In the genomic region with DNA sequence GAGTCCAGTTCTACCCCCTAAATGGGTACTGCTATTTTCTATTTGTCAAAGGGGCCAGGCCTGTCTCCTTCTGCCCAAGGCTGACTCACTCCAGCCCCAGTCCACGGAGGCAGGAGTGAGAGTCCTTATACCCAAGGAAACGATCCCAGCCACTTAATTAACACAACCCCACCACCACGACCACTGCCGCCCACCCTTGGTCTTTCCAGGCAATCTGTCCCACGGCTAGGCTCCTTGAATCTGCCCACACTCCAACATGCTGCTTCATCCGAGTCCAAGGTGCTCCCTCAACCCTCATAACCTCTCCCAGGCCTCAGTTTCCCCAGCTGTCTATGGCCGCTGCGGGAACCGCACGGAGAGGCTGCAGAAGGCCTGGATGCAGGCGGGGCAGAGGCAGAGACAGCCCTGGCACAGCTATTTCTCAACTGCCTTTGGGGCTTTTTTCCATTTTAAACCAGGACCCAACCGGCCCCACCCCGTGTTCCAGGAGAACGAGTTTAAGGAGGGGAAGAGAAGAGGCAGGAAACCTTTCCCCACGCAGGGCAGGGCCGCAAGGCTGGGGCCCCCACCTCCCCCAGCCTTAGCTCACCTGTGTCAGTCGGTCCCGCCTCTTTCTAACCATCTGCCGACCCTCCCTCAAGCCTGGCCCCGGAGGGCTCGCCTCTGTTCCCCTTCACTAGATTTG, we compare ENCODE assay signal across 8 cellular contexts. TPM values are rescaled to one million over a fixed set of nuclear protein-coding genes. Genes with fewer than 3 reads are reported as not detected.
DNase-seq lines count a peak whose midpoint lies in the region; ATAC-seq and TF ChIP-seq lines count a peak whose summit lies in the region.

No MANE protein-coding gene starts in this region.

- peaks cover 4% of the 10 kb centered on the region; the same call in 1 of the 2 replicates for H3K4me1 ChIP-seq in ES-I3 (ENCODE audit: insufficient read depth, low read length)
- H3K4me1 ChIP-seq in gastroesophageal sphincter, result peaks cover 0 to 43% (median 13%) of the 10 kb centered on the region in 3 donors
- peaks cover 7% of the 10 kb centered on the region for H3K4me1 ChIP-seq in prostate gland (replicated peaks)

- DNase-seq in prostate gland (ENCODE audit: low spot score) (peak; percentile 48), GM10266 (ENCODE audit: extremely low spot score) (no peak), NCI-H526 treated with DMSO at 0.1 percent for 48 hours (lab: John Stamatoyannopoulos, UW) (no peak), kidney tubule cell (ENCODE audit: low spot score) (no peak)

- H3K4me3 ChIP-seq in gastroesophageal sphincter (peak overlapping the region; percentile 67 to 81), prostate gland (peak overlapping the region; percentile 75 to 83)

- WGBS in gastroesophageal sphincter (ENCODE audit: low coverage in 1 of 2), 2 donors, result 13 to 39% methylated on average over 3 to 8 of the region's 21 CpGs
- WGBS in prostate gland, result 11% methylated on average over 21 of the region's 21 CpGs

- TF ChIP-seq CTCF in gastroesophageal sphincter (IDR thresholded peaks at IDR 0.05) (no peak), prostate gland (IDR thresholded peaks at IDR 0.05) (no peak), GM10266 (IDR thresholded peaks at IDR 0.05; ENCODE audit: control insufficient read depth, insufficient read depth, low read depth, missing control alignments) (no peak)

- TF ChIP-seq EP300 in gastroesophageal sphincter (IDR thresholded peaks at IDR 0.05), result no peak

- intact Hi-C loops in prostate gland (cut with DNase I), result loop anchor here (5.0 kb wide), 1 partner anchor 39 kb away; no protein-coding TSS in a partner anchor

- ATAC-seq in SK-N-SH treated with all-trans-retinoic acid at 6 μM for 48 hours (peak; percentile 16), gastroesophageal sphincter (peak; percentile 14), GM21825 (IDR thresholded peaks at IDR 0.05; ENCODE audit: unreplicated experiment) (no peak)

- H3K27ac ChIP-seq in gastroesophageal sphincter (peak overlapping the region; percentile 24 to 88 (median 84)), prostate gland (peak overlapping the region; percentile 87 to 90)

- H3K9ac ChIP-seq in ES-I3 (ENCODE audit: low read depth, low read length), result peak overlapping the region; percentile 58; the same call in 1 of the 2 replicates

- H3K9me3 ChIP-seq in ES-I3 (ENCODE audit: control insufficient read depth, insufficient read depth, low read length) (no peaks in the 10 kb centered on the region), gastroesophageal sphincter (no peaks in the 10 kb centered on the region), prostate gland (no peaks in the 10 kb centered on the region)

- H3K36me3 ChIP-seq in ES-I3 (ENCODE audit: insufficient read depth, low read length) (peaks cover 5% of the 10 kb centered on the region; the same call in 1 of the 2 replicates), gastroesophageal sphincter (peaks cover 0 to 62% of the 10 kb centered on the region in 2 donors), prostate gland (peaks cover 0 to 14% of the 10 kb centered on the region in 2 donors)

- H3K27me3 ChIP-seq in gastroesophageal sphincter (no peaks in the 10 kb centered on the region), prostate gland (replicated peaks; ENCODE audit: insufficient read depth) (no peaks in the 10 kb centered on the region)

- TF ChIP-seq POLR2A in gastroesophageal sphincter (IDR thresholded peaks at IDR 0.05), result no peak
- peak; percentile 18 for TF ChIP-seq POLR2A in prostate gland (IDR thresholded peaks at IDR 0.05)

TF ChIP-seq in SK-N-SH treated with all-trans-retinoic acid at 6 μM for 48 hours, 23 proteins besides CTCF, POLR2A, EP300 and RAD21:
- TF ChIP-seq, protein P1, sequence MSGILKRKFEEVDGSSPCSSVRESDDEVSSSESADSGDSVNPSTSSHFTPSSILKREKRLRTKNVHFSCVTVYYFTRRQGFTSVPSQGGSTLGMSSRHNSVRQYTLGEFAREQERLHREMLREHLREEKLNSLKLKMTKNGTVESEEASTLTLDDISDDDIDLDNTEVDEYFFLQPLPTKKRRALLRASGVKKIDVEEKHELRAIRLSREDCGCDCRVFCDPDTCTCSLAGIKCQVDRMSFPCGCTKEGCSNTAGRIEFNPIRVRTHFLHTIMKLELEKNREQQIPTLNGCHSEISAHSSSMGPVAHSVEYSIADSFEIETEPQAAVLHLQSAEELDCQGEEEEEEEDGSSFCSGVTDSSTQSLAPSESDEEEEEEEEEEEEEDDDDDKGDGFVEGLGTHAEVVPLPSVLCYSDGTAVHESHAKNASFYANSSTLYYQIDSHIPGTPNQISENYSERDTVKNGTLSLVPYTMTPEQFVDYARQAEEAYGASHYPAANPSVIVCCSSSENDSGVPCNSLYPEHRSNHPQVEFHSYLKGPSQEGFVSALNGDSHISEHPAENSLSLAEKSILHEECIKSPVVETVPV (CRISPR knock-in tag; IDR thresholded peaks at IDR 0.05), result no peak
- TF ChIP-seq TCF4 (CRISPR knock-in tag; IDR thresholded peaks at IDR 0.05; ENCODE audit: borderline replicate concordance) (no peak), PPARA (CRISPR knock-in tag; IDR thresholded peaks at IDR 0.05; ENCODE audit: borderline replicate concordance) (no peak), CSDC2 (CRISPR knock-in tag; IDR thresholded peaks at IDR 0.05) (no peak), ESRRG (CRISPR knock-in tag; IDR thresholded peaks at IDR 0.05) (no peak), ZNF565 (CRISPR knock-in tag; conservative IDR thresholded peaks at IDR 0.05; ENCODE audit: low read depth) (no peak), RARB (CRISPR knock-in tag; IDR thresholded peaks at IDR 0.05) (no peak), SNAI2 (CRISPR knock-in tag; IDR thresholded peaks at IDR 0.05) (no peak), ZFP3 (CRISPR knock-in tag; IDR thresholded peaks at IDR 0.05) (no peak), TOX (CRISPR knock-in tag; IDR thresholded peaks at IDR 0.05; ENCODE audit: borderline replicate concordance) (no peak), ZNF8 (CRISPR knock-in tag; IDR thresholded peaks at IDR 0.05) (no peak)
- TF ChIP-seq, protein P2, sequence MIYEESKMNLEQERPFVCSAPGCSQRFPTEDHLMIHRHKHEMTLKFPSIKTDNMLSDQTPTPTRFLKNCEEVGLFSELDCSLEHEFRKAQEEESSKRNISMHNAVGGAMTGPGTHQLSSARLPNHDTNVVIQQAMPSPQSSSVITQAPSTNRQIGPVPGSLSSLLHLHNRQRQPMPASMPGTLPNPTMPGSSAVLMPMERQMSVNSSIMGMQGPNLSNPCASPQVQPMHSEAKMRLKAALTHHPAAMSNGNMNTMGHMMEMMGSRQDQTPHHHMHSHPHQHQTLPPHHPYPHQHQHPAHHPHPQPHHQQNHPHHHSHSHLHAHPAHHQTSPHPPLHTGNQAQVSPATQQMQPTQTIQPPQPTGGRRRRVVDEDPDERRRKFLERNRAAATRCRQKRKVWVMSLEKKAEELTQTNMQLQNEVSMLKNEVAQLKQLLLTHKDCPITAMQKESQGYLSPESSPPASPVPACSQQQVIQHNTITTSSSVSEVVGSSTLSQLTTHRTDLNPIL (CRISPR knock-in tag; IDR thresholded peaks at IDR 0.05; ENCODE audit: low read depth), result no peak
- TF ChIP-seq, protein P3, sequence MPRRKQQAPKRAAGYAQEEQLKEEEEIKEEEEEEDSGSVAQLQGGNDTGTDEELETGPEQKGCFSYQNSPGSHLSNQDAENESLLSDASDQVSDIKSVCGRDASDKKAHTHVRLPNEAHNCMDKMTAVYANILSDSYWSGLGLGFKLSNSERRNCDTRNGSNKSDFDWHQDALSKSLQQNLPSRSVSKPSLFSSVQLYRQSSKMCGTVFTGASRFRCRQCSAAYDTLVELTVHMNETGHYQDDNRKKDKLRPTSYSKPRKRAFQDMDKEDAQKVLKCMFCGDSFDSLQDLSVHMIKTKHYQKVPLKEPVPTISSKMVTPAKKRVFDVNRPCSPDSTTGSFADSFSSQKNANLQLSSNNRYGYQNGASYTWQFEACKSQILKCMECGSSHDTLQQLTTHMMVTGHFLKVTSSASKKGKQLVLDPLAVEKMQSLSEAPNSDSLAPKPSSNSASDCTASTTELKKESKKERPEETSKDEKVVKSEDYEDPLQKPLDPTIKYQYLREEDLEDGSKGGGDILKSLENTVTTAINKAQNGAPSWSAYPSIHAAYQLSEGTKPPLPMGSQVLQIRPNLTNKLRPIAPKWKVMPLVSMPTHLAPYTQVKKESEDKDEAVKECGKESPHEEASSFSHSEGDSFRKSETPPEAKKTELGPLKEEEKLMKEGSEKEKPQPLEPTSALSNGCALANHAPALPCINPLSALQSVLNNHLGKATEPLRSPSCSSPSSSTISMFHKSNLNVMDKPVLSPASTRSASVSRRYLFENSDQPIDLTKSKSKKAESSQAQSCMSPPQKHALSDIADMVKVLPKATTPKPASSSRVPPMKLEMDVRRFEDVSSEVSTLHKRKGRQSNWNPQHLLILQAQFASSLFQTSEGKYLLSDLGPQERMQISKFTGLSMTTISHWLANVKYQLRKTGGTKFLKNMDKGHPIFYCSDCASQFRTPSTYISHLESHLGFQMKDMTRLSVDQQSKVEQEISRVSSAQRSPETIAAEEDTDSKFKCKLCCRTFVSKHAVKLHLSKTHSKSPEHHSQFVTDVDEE (CRISPR knock-in tag; IDR thresholded peaks at IDR 0.05), result no peak
TF ChIP-seq in SK-N-SH treated with all-trans-retinoic acid at 6 μM for 48 hours: peak in this region for 0.

RNA-seq across cellular contexts. Expression of a gene that starts 0.7 kb away (rescaled TPM):
- total RNA-seq in gastroesophageal sphincter, result 10 to 100 TPM; 21.5 to 43.7 (median 28.0) TPM
- 10 to 100 TPM; 33.9 to 81.2 TPM for total RNA-seq in prostate gland

RNA-seq across cellular contexts. Expression of a gene that starts 7.4 kb away (rescaled TPM):
- total RNA-seq in gastroesophageal sphincter (100 to 1,000 TPM; 165 to 262 (median 210) TPM), prostate gland (100 to 1,000 TPM; 219 to 541 TPM)

RNA-seq across cellular contexts. Expression of a gene that starts 7.6 kb away (rescaled TPM):
- total RNA-seq in gastroesophageal sphincter, result 10 to 100 TPM in 3 of 4 donors, 1 to 10 TPM in 1; 6.6 to 30.0 (median 19.0) TPM
- 10 to 100 TPM; 51.5 to 52.4 TPM for total RNA-seq in prostate gland

RNA-seq across cellular contexts. Expression of a gene that starts 16.5 kb away (rescaled TPM):
- total RNA-seq in gastroesophageal sphincter, result 10 to 100 TPM; 20.5 to 57.7 (median 44.9) TPM
- 10 to 100 TPM; 33.9 to 86.1 TPM for total RNA-seq in prostate gland

RNA-seq across cellular contexts. Expression of a gene that starts 35.8 kb away (rescaled TPM):
- total RNA-seq in gastroesophageal sphincter (1 to 10 TPM in 2 of 4 donors, under 1 TPM in 2; 0.62 to 2.6 (median 1.0) TPM), prostate gland (1 to 10 TPM; 4.1 to 6.3 TPM)
